Comparison of ENCODE assay signal across 1 cellular context in the genomic region with DNA sequence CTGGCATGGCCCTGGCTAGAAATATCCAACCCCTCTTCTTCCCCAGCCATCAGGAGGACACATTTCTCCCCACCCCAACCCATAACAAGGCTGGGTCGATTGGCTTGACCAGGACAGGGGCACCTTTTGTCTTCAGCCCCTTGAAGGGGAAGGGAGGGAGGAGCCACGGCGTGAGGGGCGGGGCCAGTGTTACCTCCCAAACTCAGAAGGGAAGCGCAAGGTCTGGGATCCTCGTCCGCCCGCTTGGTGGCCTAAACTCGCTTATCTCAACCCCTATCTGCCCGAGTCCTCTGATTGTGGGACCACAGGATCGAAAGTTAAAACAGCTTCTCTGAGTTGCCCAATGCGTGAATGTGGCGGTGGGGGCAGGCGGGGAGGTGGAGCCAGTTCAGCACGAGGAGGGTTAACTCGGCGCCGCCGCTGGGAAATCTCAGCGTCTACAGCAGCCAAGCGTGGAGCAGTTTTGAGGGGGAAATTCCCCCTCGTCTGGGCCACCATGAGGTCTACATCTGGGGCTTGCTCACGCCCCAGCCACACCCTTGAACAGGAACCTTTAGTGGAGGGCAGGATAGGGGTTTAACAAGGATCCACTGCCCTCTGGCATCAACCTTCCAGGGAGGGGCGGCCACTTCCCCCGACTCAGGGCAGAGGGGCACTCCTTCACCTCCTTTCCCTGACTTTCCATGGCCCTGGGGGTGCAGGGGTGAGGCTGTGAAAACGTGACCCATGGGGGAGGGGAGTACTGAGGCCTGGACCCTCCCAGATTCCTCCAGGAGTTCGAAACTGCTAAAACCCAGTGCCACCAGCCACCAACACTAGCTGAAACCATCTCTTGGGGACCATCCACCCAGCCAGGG.
TF ChIP-seq lines count a peak whose summit lies in the region.

No MANE protein-coding gene starts in this region.

TF ChIP-seq in H1, 55 proteins besides CTCF, POLR2A, EP300 and RAD21:
- TF ChIP-seq RFX5 (IDR thresholded peaks at IDR 0.05; ENCODE audit: borderline replicate concordance, low read depth, low read length) (no peak), ZNF274 (IDR thresholded peaks at IDR 0.05; ENCODE audit: borderline replicate concordance, extremely low read depth, low read length) (no peak), SRF (IDR thresholded peaks at IDR 0.05; ENCODE audit: low read depth, low read length) (no peak), KDM4A (IDR thresholded peaks at IDR 0.05; ENCODE audit: low read depth, low read length, severe bottlenecking) (no peak), TAF1 (IDR thresholded peaks at IDR 0.05; ENCODE audit: low read depth, low read length) (peak; percentile 28; the same call in 1 of the 2 replicates), SAP30 (IDR thresholded peaks at IDR 0.05; ENCODE audit: insufficient read depth, insufficient replicate concordance, low read length) (no peak), RBBP5 (IDR thresholded peaks at IDR 0.05; ENCODE audit: borderline replicate concordance, low read depth, low read length) (peak; percentile 82; the same call in 1 of the 2 replicates), HDAC2 (IDR thresholded peaks at IDR 0.05; ENCODE audit: borderline replicate concordance in 1 of 2, low read depth in 2 of 2, low read length in 2 of 2) (no peak), HDAC6 (IDR thresholded peaks at IDR 0.05; ENCODE audit: low read depth, low read length) (no peak), BRCA1 (IDR thresholded peaks at IDR 0.05; ENCODE audit: low read depth, low read length) (no peak), EZH2 (IDR thresholded peaks at IDR 0.05; ENCODE audit: low read depth, low read length, severe bottlenecking) (no peak), TBP (IDR thresholded peaks at IDR 0.05; ENCODE audit: low read depth, low read length) (peak; percentile 35), CHD1 (IDR thresholded peaks at IDR 0.05; ENCODE audit: low read depth, low read length) (no peak), BCL11A (IDR thresholded peaks at IDR 0.05; ENCODE audit: low read depth in 2 of 2, low read length in 2 of 2) (no peak), ASH2L (IDR thresholded peaks at IDR 0.05; ENCODE audit: low read length) (peak; percentile 56), TAF7 (optimal IDR thresholded peaks at IDR 0.05; ENCODE audit: borderline replicate concordance, low read depth, low read length) (no peak), GTF2F1 (IDR thresholded peaks at IDR 0.05; ENCODE audit: borderline replicate concordance, low read depth, low read length) (no peak), CTBP2 (IDR thresholded peaks at IDR 0.05; ENCODE audit: borderline replicate concordance, insufficient read depth, insufficient read length, low read length) (no peak), SUZ12 (IDR thresholded peaks at IDR 0.05; ENCODE audit: low read length) (no peak)
- TF ChIP-seq, protein P1, sequence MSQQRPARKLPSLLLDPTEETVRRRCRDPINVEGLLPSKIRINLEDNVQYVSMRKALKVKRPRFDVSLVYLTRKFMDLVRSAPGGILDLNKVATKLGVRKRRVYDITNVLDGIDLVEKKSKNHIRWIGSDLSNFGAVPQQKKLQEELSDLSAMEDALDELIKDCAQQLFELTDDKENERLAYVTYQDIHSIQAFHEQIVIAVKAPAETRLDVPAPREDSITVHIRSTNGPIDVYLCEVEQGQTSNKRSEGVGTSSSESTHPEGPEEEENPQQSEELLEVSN (IDR thresholded peaks at IDR 0.05): peak; percentile 67
- TF ChIP-seq, protein P2, sequence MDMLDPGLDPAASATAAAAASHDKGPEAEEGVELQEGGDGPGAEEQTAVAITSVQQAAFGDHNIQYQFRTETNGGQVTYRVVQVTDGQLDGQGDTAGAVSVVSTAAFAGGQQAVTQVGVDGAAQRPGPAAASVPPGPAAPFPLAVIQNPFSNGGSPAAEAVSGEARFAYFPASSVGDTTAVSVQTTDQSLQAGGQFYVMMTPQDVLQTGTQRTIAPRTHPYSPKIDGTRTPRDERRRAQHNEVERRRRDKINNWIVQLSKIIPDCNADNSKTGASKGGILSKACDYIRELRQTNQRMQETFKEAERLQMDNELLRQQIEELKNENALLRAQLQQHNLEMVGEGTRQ (IDR thresholded peaks at IDR 0.05; ENCODE audit: low read length): no peak
- TF ChIP-seq, protein P3, sequence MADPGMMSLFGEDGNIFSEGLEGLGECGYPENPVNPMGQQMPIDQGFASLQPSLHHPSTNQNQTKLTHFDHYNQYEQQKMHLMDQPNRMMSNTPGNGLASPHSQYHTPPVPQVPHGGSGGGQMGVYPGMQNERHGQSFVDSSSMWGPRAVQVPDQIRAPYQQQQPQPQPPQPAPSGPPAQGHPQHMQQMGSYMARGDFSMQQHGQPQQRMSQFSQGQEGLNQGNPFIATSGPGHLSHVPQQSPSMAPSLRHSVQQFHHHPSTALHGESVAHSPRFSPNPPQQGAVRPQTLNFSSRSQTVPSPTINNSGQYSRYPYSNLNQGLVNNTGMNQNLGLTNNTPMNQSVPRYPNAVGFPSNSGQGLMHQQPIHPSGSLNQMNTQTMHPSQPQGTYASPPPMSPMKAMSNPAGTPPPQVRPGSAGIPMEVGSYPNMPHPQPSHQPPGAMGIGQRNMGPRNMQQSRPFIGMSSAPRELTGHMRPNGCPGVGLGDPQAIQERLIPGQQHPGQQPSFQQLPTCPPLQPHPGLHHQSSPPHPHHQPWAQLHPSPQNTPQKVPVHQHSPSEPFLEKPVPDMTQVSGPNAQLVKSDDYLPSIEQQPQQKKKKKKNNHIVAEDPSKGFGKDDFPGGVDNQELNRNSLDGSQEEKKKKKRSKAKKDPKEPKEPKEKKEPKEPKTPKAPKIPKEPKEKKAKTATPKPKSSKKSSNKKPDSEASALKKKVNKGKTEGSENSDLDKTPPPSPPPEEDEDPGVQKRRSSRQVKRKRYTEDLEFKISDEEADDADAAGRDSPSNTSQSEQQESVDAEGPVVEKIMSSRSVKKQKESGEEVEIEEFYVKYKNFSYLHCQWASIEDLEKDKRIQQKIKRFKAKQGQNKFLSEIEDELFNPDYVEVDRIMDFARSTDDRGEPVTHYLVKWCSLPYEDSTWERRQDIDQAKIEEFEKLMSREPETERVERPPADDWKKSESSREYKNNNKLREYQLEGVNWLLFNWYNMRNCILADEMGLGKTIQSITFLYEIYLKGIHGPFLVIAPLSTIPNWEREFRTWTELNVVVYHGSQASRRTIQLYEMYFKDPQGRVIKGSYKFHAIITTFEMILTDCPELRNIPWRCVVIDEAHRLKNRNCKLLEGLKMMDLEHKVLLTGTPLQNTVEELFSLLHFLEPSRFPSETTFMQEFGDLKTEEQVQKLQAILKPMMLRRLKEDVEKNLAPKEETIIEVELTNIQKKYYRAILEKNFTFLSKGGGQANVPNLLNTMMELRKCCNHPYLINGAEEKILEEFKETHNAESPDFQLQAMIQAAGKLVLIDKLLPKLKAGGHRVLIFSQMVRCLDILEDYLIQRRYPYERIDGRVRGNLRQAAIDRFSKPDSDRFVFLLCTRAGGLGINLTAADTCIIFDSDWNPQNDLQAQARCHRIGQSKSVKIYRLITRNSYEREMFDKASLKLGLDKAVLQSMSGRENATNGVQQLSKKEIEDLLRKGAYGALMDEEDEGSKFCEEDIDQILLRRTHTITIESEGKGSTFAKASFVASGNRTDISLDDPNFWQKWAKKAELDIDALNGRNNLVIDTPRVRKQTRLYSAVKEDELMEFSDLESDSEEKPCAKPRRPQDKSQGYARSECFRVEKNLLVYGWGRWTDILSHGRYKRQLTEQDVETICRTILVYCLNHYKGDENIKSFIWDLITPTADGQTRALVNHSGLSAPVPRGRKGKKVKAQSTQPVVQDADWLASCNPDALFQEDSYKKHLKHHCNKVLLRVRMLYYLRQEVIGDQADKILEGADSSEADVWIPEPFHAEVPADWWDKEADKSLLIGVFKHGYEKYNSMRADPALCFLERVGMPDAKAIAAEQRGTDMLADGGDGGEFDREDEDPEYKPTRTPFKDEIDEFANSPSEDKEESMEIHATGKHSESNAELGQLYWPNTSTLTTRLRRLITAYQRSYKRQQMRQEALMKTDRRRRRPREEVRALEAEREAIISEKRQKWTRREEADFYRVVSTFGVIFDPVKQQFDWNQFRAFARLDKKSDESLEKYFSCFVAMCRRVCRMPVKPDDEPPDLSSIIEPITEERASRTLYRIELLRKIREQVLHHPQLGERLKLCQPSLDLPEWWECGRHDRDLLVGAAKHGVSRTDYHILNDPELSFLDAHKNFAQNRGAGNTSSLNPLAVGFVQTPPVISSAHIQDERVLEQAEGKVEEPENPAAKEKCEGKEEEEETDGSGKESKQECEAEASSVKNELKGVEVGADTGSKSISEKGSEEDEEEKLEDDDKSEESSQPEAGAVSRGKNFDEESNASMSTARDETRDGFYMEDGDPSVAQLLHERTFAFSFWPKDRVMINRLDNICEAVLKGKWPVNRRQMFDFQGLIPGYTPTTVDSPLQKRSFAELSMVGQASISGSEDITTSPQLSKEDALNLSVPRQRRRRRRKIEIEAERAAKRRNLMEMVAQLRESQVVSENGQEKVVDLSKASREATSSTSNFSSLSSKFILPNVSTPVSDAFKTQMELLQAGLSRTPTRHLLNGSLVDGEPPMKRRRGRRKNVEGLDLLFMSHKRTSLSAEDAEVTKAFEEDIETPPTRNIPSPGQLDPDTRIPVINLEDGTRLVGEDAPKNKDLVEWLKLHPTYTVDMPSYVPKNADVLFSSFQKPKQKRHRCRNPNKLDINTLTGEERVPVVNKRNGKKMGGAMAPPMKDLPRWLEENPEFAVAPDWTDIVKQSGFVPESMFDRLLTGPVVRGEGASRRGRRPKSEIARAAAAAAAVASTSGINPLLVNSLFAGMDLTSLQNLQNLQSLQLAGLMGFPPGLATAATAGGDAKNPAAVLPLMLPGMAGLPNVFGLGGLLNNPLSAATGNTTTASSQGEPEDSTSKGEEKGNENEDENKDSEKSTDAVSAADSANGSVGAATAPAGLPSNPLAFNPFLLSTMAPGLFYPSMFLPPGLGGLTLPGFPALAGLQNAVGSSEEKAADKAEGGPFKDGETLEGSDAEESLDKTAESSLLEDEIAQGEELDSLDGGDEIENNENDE (IDR thresholded peaks at IDR 0.05; ENCODE audit: insufficient replicate concordance, low read length): no peak
- TF ChIP-seq, protein P4, sequence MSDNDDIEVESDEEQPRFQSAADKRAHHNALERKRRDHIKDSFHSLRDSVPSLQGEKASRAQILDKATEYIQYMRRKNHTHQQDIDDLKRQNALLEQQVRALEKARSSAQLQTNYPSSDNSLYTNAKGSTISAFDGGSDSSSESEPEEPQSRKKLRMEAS (IDR thresholded peaks at IDR 0.05): peak; percentile 50
